ENCODE assay signal across 1 cellular context in genomic region chr15:78640840-78641733, GRCh38.
A peak's percentile ranks its signal among the peaks of the same experiment; 100 is the strongest.
TF ChIP-seq lines count a peak whose summit lies in the region.

Gene CHRNB4 (minus strand): TSS chr15:78641210. CDS start chr15:78641133, 77 bp downstream.

TF ChIP-seq in WTC11, 78 proteins besides CTCF, POLR2A, EP300 and RAD21 (continued from another document and continues in another):
- TF ChIP-seq ZNF512 (CRISPR knock-in tag; IDR thresholded peaks at IDR 0.05; ENCODE audit: borderline replicate concordance): no peak
- TF ChIP-seq FOXP1 (CRISPR knock-in tag; IDR thresholded peaks at IDR 0.05; ENCODE audit: borderline replicate concordance): peak; percentile 97
- no peak for TF ChIP-seq FOXJ3 (CRISPR knock-in tag; IDR thresholded peaks at IDR 0.05; ENCODE audit: borderline replicate concordance)
- 0 out of 2 replicates have a peak, but pooled peaks have one; percentile 13 for TF ChIP-seq IRF2 (CRISPR knock-in tag; IDR thresholded peaks at IDR 0.05; ENCODE audit: borderline replicate concordance, low read depth)
- TF ChIP-seq GRHL2 (CRISPR knock-in tag; IDR thresholded peaks at IDR 0.05; ENCODE audit: insufficient replicate concordance, severe bottlenecking): no peak
- no peak for TF ChIP-seq ZMAT4 (CRISPR knock-in tag; IDR thresholded peaks at IDR 0.05)
- no peak for TF ChIP-seq CBFB (CRISPR knock-in tag; IDR thresholded peaks at IDR 0.05; ENCODE audit: low read depth)
- TF ChIP-seq ZNF317 (CRISPR knock-in tag; IDR thresholded peaks at IDR 0.05; ENCODE audit: borderline replicate concordance, low read depth): peak; percentile 72
- TF ChIP-seq ETV6 (CRISPR knock-in tag; IDR thresholded peaks at IDR 0.05): peak; percentile 96
- peak; percentile 99 for TF ChIP-seq MAX (CRISPR knock-in tag; IDR thresholded peaks at IDR 0.05)
- no peak for TF ChIP-seq RORB (CRISPR knock-in tag; IDR thresholded peaks at IDR 0.05)
- no peak for TF ChIP-seq ZNF671 (CRISPR knock-in tag; IDR thresholded peaks at IDR 0.05)
- TF ChIP-seq USF1 (CRISPR knock-in tag; IDR thresholded peaks at IDR 0.05): peak; percentile 73; the same call in 1 of the 2 replicates
- no peak for TF ChIP-seq NR3C1 (CRISPR knock-in tag; conservative IDR thresholded peaks at IDR 0.05; ENCODE audit: low read depth)
- TF ChIP-seq ZNF281 (CRISPR knock-in tag; IDR thresholded peaks at IDR 0.05): peak; percentile 51; the same call in 1 of the 2 replicates
- TF ChIP-seq ZNF396 (CRISPR knock-in tag; IDR thresholded peaks at IDR 0.05; ENCODE audit: borderline replicate concordance): no peak
- TF ChIP-seq CREM (CRISPR knock-in tag; IDR thresholded peaks at IDR 0.05): 0 out of 2 replicates have a peak, but pooled peaks have one; percentile 55
- no peak for TF ChIP-seq CDX4 (CRISPR knock-in tag; IDR thresholded peaks at IDR 0.05; ENCODE audit: borderline replicate concordance)
- TF ChIP-seq ESRRA (CRISPR knock-in tag; IDR thresholded peaks at IDR 0.05; ENCODE audit: borderline replicate concordance): no peak
- 0 out of 2 replicates have a peak, but pooled peaks have one; percentile 51 for TF ChIP-seq NR2C2 (CRISPR knock-in tag; IDR thresholded peaks at IDR 0.05)
- TF ChIP-seq JAZF1 (CRISPR knock-in tag; IDR thresholded peaks at IDR 0.05): no peak
- 0 out of 2 replicates have a peak, but pooled peaks have one; percentile 63 for TF ChIP-seq ATF1 (CRISPR knock-in tag; IDR thresholded peaks at IDR 0.05)
- no peak for TF ChIP-seq ZNF263 (CRISPR knock-in tag; IDR thresholded peaks at IDR 0.05; ENCODE audit: low read depth)
- TF ChIP-seq MYBL2 (CRISPR knock-in tag; IDR thresholded peaks at IDR 0.05): peak; percentile 77
- TF ChIP-seq ZSCAN18 (CRISPR knock-in tag; IDR thresholded peaks at IDR 0.05): no peak
- no peak for TF ChIP-seq IRF1 (CRISPR knock-in tag; IDR thresholded peaks at IDR 0.05)
- peak; percentile 76 for TF ChIP-seq NR1H2 (CRISPR knock-in tag; IDR thresholded peaks at IDR 0.05)
- peak; percentile 68 for TF ChIP-seq FOXK1 (CRISPR knock-in tag; IDR thresholded peaks at IDR 0.05)
- no peak for TF ChIP-seq GABPB1 (CRISPR knock-in tag; IDR thresholded peaks at IDR 0.05)
- TF ChIP-seq TEAD1 (CRISPR knock-in tag; IDR thresholded peaks at IDR 0.05): peak; percentile 89
- 0 out of 2 replicates have a peak, but pooled peaks have one; percentile 50 for TF ChIP-seq E2F5 (CRISPR knock-in tag; IDR thresholded peaks at IDR 0.05)
- TF ChIP-seq PRDM15 (CRISPR knock-in tag; IDR thresholded peaks at IDR 0.05): peak; percentile 65; the same call in 1 of the 2 replicates
- TF ChIP-seq HMGA2 (CRISPR knock-in tag; IDR thresholded peaks at IDR 0.05): no peak
- peak; percentile 84 for TF ChIP-seq JUN (CRISPR knock-in tag; IDR thresholded peaks at IDR 0.05)
- peak; percentile 59; the same call in 1 of the 2 replicates for TF ChIP-seq KAT7 (CRISPR knock-in tag; IDR thresholded peaks at IDR 0.05; ENCODE audit: borderline replicate concordance)
- peak; percentile 15; the same call in 1 of the 2 replicates for TF ChIP-seq ATF2 (CRISPR knock-in tag; IDR thresholded peaks at IDR 0.05; ENCODE audit: borderline replicate concordance, low read depth)
- no peak for TF ChIP-seq ZNF416 (CRISPR knock-in tag; IDR thresholded peaks at IDR 0.05)
- peak; percentile 84 for TF ChIP-seq ZNF219 (CRISPR knock-in tag; IDR thresholded peaks at IDR 0.05; ENCODE audit: borderline replicate concordance)
- no peak; the same call in 1 of the 2 replicates for TF ChIP-seq HMGXB4 (CRISPR knock-in tag; IDR thresholded peaks at IDR 0.05)
- TF ChIP-seq ATF3 (CRISPR knock-in tag; conservative IDR thresholded peaks at IDR 0.05): peak; percentile 62; the same call in 1 of the 2 replicates
- TF ChIP-seq TEAD4 (CRISPR knock-in tag; IDR thresholded peaks at IDR 0.05): no peak; the same call in 1 of the 2 replicates
- no peak for TF ChIP-seq EMX1 (CRISPR knock-in tag; IDR thresholded peaks at IDR 0.05)
- TF ChIP-seq SMAD3 (CRISPR knock-in tag; IDR thresholded peaks at IDR 0.05; ENCODE audit: borderline replicate concordance): peak; percentile 89
- peak; percentile 85; the same call in 1 of the 2 replicates for TF ChIP-seq TP53 (CRISPR knock-in tag; IDR thresholded peaks at IDR 0.05)
